ENCODE assay signal across 8 cellular contexts in genomic region chr9:33473216-33473615, GRCh38. TPM values are rescaled to one million over a fixed set of nuclear protein-coding genes. Genes with fewer than 3 reads are reported as not detected.
DNase-seq lines count a peak whose midpoint lies in the region; ATAC-seq, FAIRE-seq and TF ChIP-seq lines count a peak whose summit lies in the region.

No MANE protein-coding gene starts in this region.

- peaks cover 15% of the 10 kb centered on the region for H3K36me3 Mint-ChIP-seq in mesothelial cell of epicardium

- no peak for TF ChIP-seq CTCF in bronchial epithelial cell (IDR thresholded peaks at IDR 0.05; ENCODE audit: insufficient read depth, low read length, severe bottlenecking)
- TF ChIP-seq CTCF in mesothelial cell of epicardium (IDR thresholded peaks at IDR 0.05; ENCODE audit: unreplicated experiment) = no peak

- peaks cover 22% of the 10 kb centered on the region for H3K4me1 Mint-ChIP-seq in mesothelial cell of epicardium

- H3K4me3 Mint-ChIP-seq in mesothelial cell of epicardium = peak overlapping the region; percentile 90

- TF ChIP-seq POLR2A in H54 (IDR thresholded peaks at IDR 0.05; ENCODE audit: low read depth, low read length) = no peak

- ATAC-seq in Right ventricle myocardium superior (ENCODE audit: poor library complexity) (no peak), GM21360 (IDR thresholded peaks at IDR 0.05; ENCODE audit: unreplicated experiment) (no peak), HG03565 (IDR thresholded peaks at IDR 0.05; ENCODE audit: unreplicated experiment) (no peak)

- peak; percentile 59 for DNase-seq in cardiac septum (ENCODE audit: low spot score)
- DNase-seq in Right ventricle myocardium superior = no peak
- DNase-seq in bronchial epithelial cell (ENCODE audit: low read depth) = no peak
- DNase-seq in mesothelial cell of epicardium (ENCODE audit: low spot score in 2 of 2, unreplicated experiment in 2 of 2) = peak in 1 of 2 experiments; percentile 37
- no peak for DNase-seq in GDM1 (lab: John Stamatoyannopoulos, UW)
- no peak for DNase-seq in H54 (ENCODE audit: insufficient read length, low spot score)

- peak overlapping the region; percentile 82 for H3K4me3 ChIP-seq in bronchial epithelial cell (ENCODE audit: low read depth, low read length)

- FAIRE-seq in bronchial epithelial cell (lab: Jason Lieb, UNC) (no peak), H54 (lab: Jason Lieb, UNC) (no peak)

- intact Hi-C loops in cardiac septum (cut with DNase I) = loop anchor here (10.0 kb wide), 1 partner anchor 188 kb away; no protein-coding TSS in a partner anchor
- intact Hi-C loops in Right ventricle myocardium superior (cut with DNase I) = no loop called here

- peak overlapping the region; percentile 97 for H3K27ac Mint-ChIP-seq in mesothelial cell of epicardium

- H3K27me3 Mint-ChIP-seq in mesothelial cell of epicardium (ENCODE audit: low read depth) = no peaks in the 10 kb centered on the region

- H3K9me3 Mint-ChIP-seq in mesothelial cell of epicardium = no peaks in the 10 kb centered on the region

- H3K36me3 ChIP-seq in bronchial epithelial cell (ENCODE audit: control insufficient read depth, insufficient read depth, low read length) = peaks cover 14% of the 10 kb centered on the region

- H3K27me3 ChIP-seq in bronchial epithelial cell (ENCODE audit: control insufficient read depth, insufficient read depth, low read length) = no peaks in the 10 kb centered on the region

RNA-seq across cellular contexts. Expression of gene NOL6, which starts 0.5 kb away (rescaled TPM):
- total RNA-seq in cardiac septum = 16.7 TPM
- total RNA-seq in Right ventricle myocardium superior = 13.0 TPM
- total RNA-seq in bronchial epithelial cell = 21.0 and 35.3 TPM in 2 replicates
- 37.7 to 38.4 TPM (median 37.9 TPM) in 3 replicates for total RNA-seq in mesothelial cell of epicardium

RNA-seq across cellular contexts. Expression of gene AQP3, which starts 25.8 kb away (rescaled TPM):
- 7.7 TPM for total RNA-seq in cardiac septum
- 16.3 TPM for total RNA-seq in Right ventricle myocardium superior
- 47.7 and 363 TPM in 2 replicates for total RNA-seq in bronchial epithelial cell
- 0.93 to 1.5 TPM (median 1.3 TPM) in 3 replicates for total RNA-seq in mesothelial cell of epicardium

RNA-seq across cellular contexts. Expression of gene ANKRD18B, which starts 50.8 kb away (rescaled TPM):
- total RNA-seq in cardiac septum (2.0 TPM), Right ventricle myocardium superior (not detected), bronchial epithelial cell (5.8 and 6.0 TPM in 2 replicates), mesothelial cell of epicardium (0.82 to 3.2 TPM (median 1.6 TPM) in 3 replicates)
